ENCODE assay signal across 1 cellular context in the genomic region with DNA sequence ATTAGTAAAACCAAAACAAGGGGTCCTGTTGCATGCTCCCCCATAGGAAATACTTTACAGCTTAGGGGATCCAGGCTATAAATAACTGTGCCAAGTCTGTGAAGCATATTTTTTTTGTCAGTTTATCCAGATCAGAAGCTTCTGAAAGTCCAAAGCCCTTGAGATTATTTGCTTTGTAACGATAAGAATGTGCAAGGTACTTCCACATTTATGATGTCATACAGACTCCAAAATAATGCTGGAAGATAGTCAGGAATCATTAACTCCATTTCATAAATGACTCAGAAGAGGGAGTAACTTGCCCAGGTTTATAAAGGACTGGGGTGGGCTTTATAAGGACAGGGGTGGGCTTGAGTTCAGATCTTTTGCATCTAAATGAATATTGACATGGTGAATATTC.
TF ChIP-seq lines count a peak whose summit lies in the region.

No MANE protein-coding gene starts in this region.

TF ChIP-seq in HepG2, 621 proteins besides CTCF, POLR2A, EP300 and RAD21:
- TF ChIP-seq ATF7 (IDR thresholded peaks at IDR 0.05) (peak; percentile 56), ATF7 (CRISPR knock-in tag; IDR thresholded peaks at IDR 0.05) (no peak), NR1H2 (CRISPR knock-in tag; IDR thresholded peaks at IDR 0.05; ENCODE audit: borderline replicate concordance, low read depth) (no peak)
